1 cellular context compared by ENCODE assay signal in genomic region chr7:81598951-81599350, GRCh38.
TF ChIP-seq lines count a peak whose summit lies in the region.

No MANE protein-coding gene starts in this region.

TF ChIP-seq in IMR-90, 13 proteins besides CTCF, POLR2A, EP300 and RAD21 (continued from another document):
- TF ChIP-seq ELK1 (IDR thresholded peaks at IDR 0.05; ENCODE audit: borderline replicate concordance, low read depth, low read length) = no peak
- no peak for TF ChIP-seq CEBPB (IDR thresholded peaks at IDR 0.05; ENCODE audit: low read depth, low read length)
- no peak for TF ChIP-seq RCOR1 (IDR thresholded peaks at IDR 0.05; ENCODE audit: insufficient replicate concordance, low read length)
TF ChIP-seq in IMR-90: peak in this region for 0.
